10 cellular contexts compared by ENCODE assay signal in the genomic region with DNA sequence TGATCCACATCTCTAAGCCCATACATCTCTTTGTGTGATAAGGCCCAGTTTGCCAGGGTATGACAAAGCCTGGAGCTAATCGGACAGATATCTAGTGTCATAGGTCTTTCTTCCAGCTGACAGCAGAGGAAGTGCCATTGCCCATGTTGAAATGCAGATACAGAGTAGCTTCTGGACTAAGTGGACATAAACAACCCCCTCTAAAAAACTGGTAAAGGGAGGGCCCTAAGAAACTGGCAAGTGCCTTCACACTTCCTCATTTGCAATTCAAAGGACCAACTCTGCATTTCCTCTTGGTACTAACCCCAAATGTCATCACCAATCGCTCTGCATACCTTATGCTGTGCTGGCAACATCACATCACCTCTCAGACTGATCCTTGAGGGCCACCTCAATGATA. TPM values are rescaled to one million over a fixed set of nuclear protein-coding genes. Genes with fewer than 3 reads are reported as not detected.
A peak's percentile ranks its signal among the peaks of the same experiment; 100 is the strongest.
DNase-seq lines count a peak whose midpoint lies in the region; ATAC-seq and TF ChIP-seq lines count a peak whose summit lies in the region.
"Had no signal": no experiment of that assay in that cellular context is flagged by ENCODE, and none has a peak within 500 bp of the region (broad histone marks: within the 10 kb centered on the region; RNA-seq: fewer than 3 reads in every experiment).

No MANE protein-coding gene starts in this region.

- H3K4me2 ChIP-seq in BLaER1, result peak overlapping the region; percentile 42

- peaks cover 42% of the 10 kb centered on the region for H3K4me1 ChIP-seq in BLaER1
- no peaks in the 10 kb centered on the region for H3K4me1 ChIP-seq in foreskin keratinocyte

- no peak overlapping the region for H3K27ac ChIP-seq in BLaER1
- no peak overlapping the region for H3K27ac ChIP-seq in foreskin keratinocyte

- H3K4me3 Mint-ChIP-seq in activated CD8-positive, alpha-beta T cell treated with anti-CD3 and anti-CD28 coated beads, Interleukin-2, amount 10 ng/mL, durations not matched to agents 7 days and 5 days, result no peak overlapping the region
- H3K4me3 Mint-ChIP-seq: activated T-cell treated with anti-CD3 and anti-CD28 coated beads, Interleukin-2, amount 50 U/mL, for 4 hours had no signal

- peak; percentile 67 for ATAC-seq in GM19328 (IDR thresholded peaks at IDR 0.05; ENCODE audit: unreplicated experiment)
- ATAC-seq in HG03460 (IDR thresholded peaks at IDR 0.05; ENCODE audit: unreplicated experiment), result peak; percentile 88
- peak; percentile 41 for ATAC-seq in activated CD8-positive, alpha-beta T cell treated with anti-CD3 and anti-CD28 coated beads, Interleukin-2, amount 10 ng/mL, durations not matched to agents 7 days and 5 days
- no peak for ATAC-seq in GM19455 (IDR thresholded peaks at IDR 0.05; ENCODE audit: unreplicated experiment)
- no peak for ATAC-seq in foreskin keratinocyte

- no peak overlapping the region for H3K4me3 ChIP-seq in BLaER1

- peak overlapping the region; percentile 15 for H3K27ac Mint-ChIP-seq in activated CD8-positive, alpha-beta T cell treated with anti-CD3 and anti-CD28 coated beads, Interleukin-2, amount 10 ng/mL, durations not matched to agents 7 days and 5 days

- TF ChIP-seq CTCF in foreskin keratinocyte (conservative IDR thresholded peaks at IDR 0.05), result no peak

- no peaks in the 10 kb centered on the region for H3K9me3 Mint-ChIP-seq in activated CD8-positive, alpha-beta T cell treated with anti-CD3 and anti-CD28 coated beads, Interleukin-2, amount 10 ng/mL, durations not matched to agents 7 days and 5 days (ENCODE audit: insufficient read depth)
- H3K9me3 Mint-ChIP-seq: activated T-cell treated with anti-CD3 and anti-CD28 coated beads, Interleukin-2, amount 50 U/mL, for 4 hours had no signal

- CTCF ChIA-PET in activated CD8-positive, alpha-beta T cell treated with anti-CD3 and anti-CD28 coated beads, Interleukin-2, amount 10 ng/mL, durations not matched to agents 7 days and 5 days (lab: Charles Lee), result interaction anchor here (1.8 kb wide), 1 partner anchor 151 kb away, joined by 5 read pairs; no protein-coding TSS in a partner anchor

- POLR2A ChIA-PET in activated CD8-positive, alpha-beta T cell treated with anti-CD3 and anti-CD28 coated beads, Interleukin-2, amount 10 ng/mL, durations not matched to agents 7 days and 5 days (lab: Charles Lee), result interaction anchor here (1.2 to 2.6 kb wide), 2 partner anchors 20 to 121 kb away, joined by 4 to 9 read pairs; a partner anchor contains a TSS

- peaks cover 13% of the 10 kb centered on the region for H3K9me3 ChIP-seq in BLaER1

- H4K20me1 ChIP-seq in BLaER1, result peaks cover 59% of the 10 kb centered on the region

- no peaks in the 10 kb centered on the region for H3K27me3 Mint-ChIP-seq in activated CD8-positive, alpha-beta T cell treated with anti-CD3 and anti-CD28 coated beads, Interleukin-2, amount 10 ng/mL, durations not matched to agents 7 days and 5 days (ENCODE audit: low read depth)

- H3K27me3 ChIP-seq in BLaER1 (peaks cover 51% of the 10 kb centered on the region), foreskin keratinocyte (no peaks in the 10 kb centered on the region)

- H3K36me3 Mint-ChIP-seq in activated CD8-positive, alpha-beta T cell treated with anti-CD3 and anti-CD28 coated beads, Interleukin-2, amount 10 ng/mL, durations not matched to agents 7 days and 5 days (ENCODE audit: low read depth), result peaks cover 35% of the 10 kb centered on the region

- H3K9ac ChIP-seq in BLaER1, result no peak overlapping the region

- no peaks in the 10 kb centered on the region for H3K36me3 ChIP-seq in BLaER1

- no peak for DNase-seq in activated CD8-positive, alpha-beta T cell treated with anti-CD3 and anti-CD28 coated beads, Interleukin-2, amount 10 ng/mL, durations not matched to agents 7 days and 5 days
- no peak for DNase-seq in foreskin keratinocyte
- DNase-seq in AG08395 (ENCODE audit: low spot score), result no peak
- no peak for DNase-seq in mucosa of gallbladder (ENCODE audit: low spot score)
- DNase-seq: activated T-cell treated with anti-CD3 and anti-CD28 coated beads, Interleukin-2, amount 50 U/mL, for 4 hours; right cardiac atrium had no signal

- H3K4me1 Mint-ChIP-seq in activated CD8-positive, alpha-beta T cell treated with anti-CD3 and anti-CD28 coated beads, Interleukin-2, amount 10 ng/mL, durations not matched to agents 7 days and 5 days (ENCODE audit: low read depth), result peaks cover 72% of the 10 kb centered on the region

RNA-seq across cellular contexts. Expression of a gene that starts 20.8 kb away (rescaled TPM):
- total RNA-seq in activated CD8-positive, alpha-beta T cell treated with anti-CD3 and anti-CD28 coated beads, Interleukin-2, amount 10 ng/mL, durations not matched to agents 7 days and 5 days, result 10 to 100 TPM; 97.8 to 99.0 TPM
- total RNA-seq in foreskin keratinocyte (0.07 and 0.10 TPM in 2 replicates), mucosa of gallbladder (18.9 TPM)
- 0.03 and 0.06 TPM in 2 replicates for polyA plus RNA-seq in foreskin keratinocyte

Comparison
In these comparisons a context has a peak if more than half of its experiments do, and no peak if none do; other contexts are left out.
1. ATAC-seq: peak in GM19328 (single experiment), HG03460 (single experiment) and activated CD8-positive, alpha-beta T cell treated with anti-CD3 and anti-CD28 coated beads, Interleukin-2, amount 10 ng/mL, durations not matched to agents 7 days and 5 days (single experiment); none in GM19455 (single experiment) and foreskin keratinocyte (single experiment).
2. RNA of a gene that starts 20.8 kb away (total RNA-seq): 97.8 to 99.0 TPM in activated CD8-positive, alpha-beta T cell treated with anti-CD3 and anti-CD28 coated beads, Interleukin-2, amount 10 ng/mL, durations not matched to agents 7 days and 5 days and 18.9 TPM in mucosa of gallbladder (single experiment); 0.07 to 0.10 TPM in foreskin keratinocyte; every median in the first group is over 10 times any median in the second.